In the genomic region with DNA sequence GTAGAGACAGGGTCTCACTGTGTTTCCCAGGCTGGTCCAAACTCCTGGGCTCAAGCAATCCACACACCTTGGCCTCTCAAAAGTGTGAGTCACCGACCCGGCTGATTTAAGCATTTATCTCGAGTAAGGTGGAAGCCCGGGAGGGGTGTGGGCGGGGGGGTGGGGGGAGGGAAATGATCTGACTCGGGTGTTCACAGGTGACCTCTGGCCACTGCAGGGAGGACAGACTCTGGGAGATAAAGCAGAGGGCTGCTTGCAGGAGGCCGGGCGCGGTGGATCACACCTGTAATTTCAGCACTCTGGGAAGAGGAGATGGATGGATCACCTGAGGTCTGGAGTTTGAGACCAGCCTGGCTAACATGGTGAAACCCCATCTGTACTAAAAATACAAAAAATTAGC, we compare ENCODE assay signal across 25 cellular contexts. TPM values are rescaled to one million over a fixed set of nuclear protein-coding genes. Genes with fewer than 3 reads are reported as not detected.
A peak's percentile ranks its signal among the peaks of the same experiment; 100 is the strongest.
DNase-seq lines count a peak whose midpoint lies in the region; ATAC-seq, FAIRE-seq and TF ChIP-seq lines count a peak whose summit lies in the region.
"Had no signal": no experiment of that assay in that cellular context is flagged by ENCODE, and none has a peak within 500 bp of the region (broad histone marks: within the 10 kb centered on the region; RNA-seq: fewer than 3 reads in every experiment).

No MANE protein-coding gene starts in this region.

- CTCF ChIA-PET in K562 (lab: Yijun Ruan, JAX; ENCODE audit: low intra/inter-chr PET ratio), result no interaction called here

- no peak overlapping the region for H2AFZ ChIP-seq in K562 (ENCODE audit: low read depth, low read length)

- no peak for TF ChIP-seq EP300 in K562 (IDR thresholded peaks at IDR 0.05; ENCODE audit: low read length)

- intact Hi-C loops in K562 (cut with micrococcal nuclease), result no loop called here

- H3K9me1 ChIP-seq in K562 (ENCODE audit: control insufficient read depth, insufficient read depth, low read length), result no peaks in the 10 kb centered on the region

- 0% methylated on average over 7 of the region's 9 CpGs for WGBS in K562 (ENCODE audit: insufficient coverage, low coverage, missing lambda C conversion rate)
- no CpG with 5 or more reads among the region's 9 CpGs for WGBS in mesendoderm (ENCODE audit: extremely low coverage, insufficient coverage, low lambda C conversion rate)

- H4K8ac ChIP-seq in mesendoderm (ENCODE audit: low read depth, low read length), result no peak overlapping the region

- H3K9ac ChIP-seq in K562 (ENCODE audit: insufficient read depth in 1 of 2, low read depth in 2 of 2, low read length in 2 of 2), result no peak overlapping the region
- H3K9ac ChIP-seq in mesendoderm (ENCODE audit: low read length), result no peak overlapping the region
- H3K9ac ChIP-seq: BLaER1 treated with 17β-estradiol and CSF1 and Interleukin-3, amounts not matched to agents 10 nM and 100 nM had no signal

- H3K9me3 Mint-ChIP-seq in nephron, result no peaks in the 10 kb centered on the region
- H3K9me3 Mint-ChIP-seq in stimulated activated naive B cell treated with anti-CD40 and anti-IgM and Interleukin-4, amounts not matched to agents 10 μg/mL and 1 μg/mL and 100 μg/mL, for 72 hours, result no peaks in the 10 kb centered on the region
- H3K9me3 Mint-ChIP-seq: CD8-positive, alpha-beta memory T cell had no signal

- 0 out of 2 replicates have a peak, but pooled peaks cover 2% of the 10 kb centered on the region for H3K9me3 ChIP-seq in K562 (replicated peaks; ENCODE audit: control insufficient read depth, insufficient read depth, low read depth, low read length)
- H3K9me3 ChIP-seq: MG63, SJSA1 had no signal

- no TSS peak for BruUV-seq in K562 (replicated peaks; lab: Mats Ljungman, UMichigan)

- no peak overlapping the region for H4K5ac ChIP-seq in mesendoderm (ENCODE audit: low read length)

- no peaks in the 10 kb centered on the region for H3K4me1 Mint-ChIP-seq in nephron
- peaks cover 0 to 5% of the 10 kb centered on the region in 2 donors for H3K4me1 Mint-ChIP-seq in stimulated activated naive B cell treated with anti-CD40 and anti-IgM and Interleukin-4, amounts not matched to agents 10 μg/mL and 1 μg/mL and 100 μg/mL, for 72 hours
- H3K4me1 Mint-ChIP-seq: CD8-positive, alpha-beta memory T cell had no signal

- H3K4me3 ChIP-seq in K562 (no peak overlapping the region), coronary artery (no peak overlapping the region), mesendoderm (ENCODE audit: low read length) (no peak overlapping the region)
- H3K4me3 ChIP-seq: BLaER1 treated with 17β-estradiol and CSF1 and Interleukin-3, amounts not matched to agents 10 nM and 100 nM; MG63; SJSA1 had no signal

- no peak overlapping the region for H2BK5ac ChIP-seq in mesendoderm (ENCODE audit: low read length)

- H2BK120ac ChIP-seq in mesendoderm (ENCODE audit: low read depth, low read length), result no peak overlapping the region

- POLR2A ChIA-PET in K562 (lab: Yijun Ruan, JAX), result interaction anchor here (0.8 to 1.7 kb wide), 2 partner anchors 8 to 57 kb away, joined by 3 to 4 read pairs; a partner anchor contains a TSS

- DNase-seq in NCI-H146 (lab: John Stamatoyannopoulos, UW), result peak; percentile 20
- DNase-seq in NCI-H146 treated with DMSO at 0.1 percent for 48 hours (lab: John Stamatoyannopoulos, UW; ENCODE audit: unreplicated experiment), result no peak
- DNase-seq in K562 (ENCODE audit: extremely low read depth in 1 of 4, low spot score in 3 of 4), result peak; percentile 54 to 64 (median 59)
- DNase-seq in coronary artery (ENCODE audit: low spot score), result no peak
- no peak for DNase-seq in stimulated activated naive B cell treated with anti-CD40 and anti-IgM and Interleukin-4, amounts not matched to agents 10 μg/mL and 1 μg/mL and 100 μg/mL, for 72 hours
- no peak for DNase-seq in mesendoderm
- DNase-seq: 8988T; CD8-positive, alpha-beta memory T cell; EL; GF-D8; MG63; NCI-H1048; NCI-H1417 treated with DMSO at 0.1 percent for 48 hours; NCI-H1930; NCI-H2227 treated with DMSO at 0.1 percent for 48 hours; NCI-H510A; NCI-H748 treated with DMSO at 0.1 percent for 48 hours; NK-92 treated with Interleukin-12 subunit alpha and Interleukin-12 subunit beta, amount 100 ng/mL, for 24 hours had no signal

- H3K79me1 ChIP-seq in mesendoderm (ENCODE audit: low read length), result no peaks in the 10 kb centered on the region

- H3K27ac Mint-ChIP-seq in nephron, result no peak overlapping the region
- no peak overlapping the region for H3K27ac Mint-ChIP-seq in stimulated activated naive B cell treated with anti-CD40 and anti-IgM and Interleukin-4, amounts not matched to agents 10 μg/mL and 1 μg/mL and 100 μg/mL, for 72 hours

- H2BK15ac ChIP-seq in mesendoderm (replicated peaks; ENCODE audit: low read depth), result no peak overlapping the region

- ATAC-seq in K562, result no peak
- no peak for ATAC-seq in stimulated activated naive B cell treated with anti-CD40 and anti-IgM and Interleukin-4, amounts not matched to agents 10 μg/mL and 1 μg/mL and 100 μg/mL, for 72 hours (replicated peaks)
- ATAC-seq: Right ventricle myocardium inferior had no signal

- H3K4me3 Mint-ChIP-seq in nephron, result peak overlapping the region in 2 of 3 experiments; percentile 12 to 23
- H3K4me3 Mint-ChIP-seq in stimulated activated naive B cell treated with anti-CD40 and anti-IgM and Interleukin-4, amounts not matched to agents 10 μg/mL and 1 μg/mL and 100 μg/mL, for 72 hours, result no peak overlapping the region
- H3K4me3 Mint-ChIP-seq: CD8-positive, alpha-beta memory T cell had no signal

- peaks cover 6 to 24% of the 10 kb centered on the region in 2 experiments; a peak in 4 of 5 replicates for H3K4me1 ChIP-seq in K562 (replicated peaks in 1 of 2; ENCODE audit: control insufficient read depth in 2 of 2, insufficient read depth in 2 of 2, low read length in 2 of 2)
- H3K4me1 ChIP-seq in mesendoderm (ENCODE audit: control insufficient read depth, low read depth, low read length), result no peaks in the 10 kb centered on the region
- H3K4me1 ChIP-seq: SJSA1 had no signal

- no peak for TF ChIP-seq POLR2A in K562 (conservative IDR thresholded peaks at IDR 0.05)

- H3K18ac ChIP-seq in mesendoderm (ENCODE audit: low read length), result no peak overlapping the region

- H2AK5ac ChIP-seq in mesendoderm (ENCODE audit: low read length), result no peak overlapping the region

- H3K56ac ChIP-seq in mesendoderm (ENCODE audit: low read length), result no peak overlapping the region

- H3K27me3 Mint-ChIP-seq in nephron (ENCODE audit: low read depth), result peaks cover 38% of the 10 kb centered on the region
- H3K27me3 Mint-ChIP-seq in stimulated activated naive B cell treated with anti-CD40 and anti-IgM and Interleukin-4, amounts not matched to agents 10 μg/mL and 1 μg/mL and 100 μg/mL, for 72 hours, result no peaks in the 10 kb centered on the region
- H3K27me3 Mint-ChIP-seq: CD8-positive, alpha-beta memory T cell had no signal

- no peaks in the 10 kb centered on the region for H4K20me1 ChIP-seq in K562 (replicated peaks; ENCODE audit: control insufficient read depth, insufficient read depth, low read length)

- H3K27me3 ChIP-seq in K562 (ENCODE audit: control insufficient read depth in 2 of 2, insufficient read depth in 2 of 2, low read length in 2 of 2), result no peaks in the 10 kb centered on the region; a peak in 1 of 5 replicates
- H3K27me3 ChIP-seq in mesendoderm (ENCODE audit: insufficient read depth, low read length, poor library complexity), result no peaks in the 10 kb centered on the region
- H3K27me3 ChIP-seq: BLaER1 treated with 17β-estradiol and CSF1 and Interleukin-3, amounts not matched to agents 10 nM and 100 nM; MG63 had no signal

- H3K36me3 ChIP-seq in K562 (ENCODE audit: control insufficient read depth, insufficient read depth, low read length) (no peaks in the 10 kb centered on the region), mesendoderm (ENCODE audit: control insufficient read depth, insufficient read depth, low read length) (no peaks in the 10 kb centered on the region)
- H3K36me3 ChIP-seq: MG63, SJSA1 had no signal

- no peak overlapping the region for H3K23ac ChIP-seq in mesendoderm (ENCODE audit: low read length)

- TF ChIP-seq CTCF in K562 (IDR thresholded peaks at IDR 0.05 in 2 of 3, conservative IDR thresholded peaks at IDR 0.05 in 1 of 3; ENCODE audit: insufficient read depth in 2 of 3, low read depth in 1 of 3, low read length in 3 of 3), result no peak
- TF ChIP-seq CTCF in nephron (IDR thresholded peaks at IDR 0.05; ENCODE audit: unreplicated experiment in 3 of 3), result no peak
- no peak for TF ChIP-seq CTCF in coronary artery (IDR thresholded peaks at IDR 0.05)

- FAIRE-seq in K562 (lab: Jason Lieb, UNC), result peak; percentile 19
- FAIRE-seq: RCC 7860 had no signal

- in situ Hi-C loops in K562 (cut with MboI), result no loop called here

- H3K4ac ChIP-seq in mesendoderm (ENCODE audit: low read depth, low read length), result no peak overlapping the region

- H3K79me2 ChIP-seq in K562 (ENCODE audit: control insufficient read depth, insufficient read depth, low read length) (no peaks in the 10 kb centered on the region), mesendoderm (ENCODE audit: control insufficient read depth, insufficient read depth, low read length) (no peaks in the 10 kb centered on the region)

- H3K4me2 ChIP-seq in K562 (ENCODE audit: insufficient read depth, low read length) (no peak overlapping the region), mesendoderm (ENCODE audit: low read length) (no peak overlapping the region)
- H3K4me2 ChIP-seq: BLaER1 treated with 17β-estradiol and CSF1 and Interleukin-3, amounts not matched to agents 10 nM and 100 nM had no signal

- no peak overlapping the region for H3K27ac ChIP-seq in K562 (ENCODE audit: extremely low read depth, low read depth, low read length)
- no peak overlapping the region for H3K27ac ChIP-seq in coronary artery
- H3K27ac ChIP-seq in mesendoderm (ENCODE audit: low read depth, low read length), result no peak overlapping the region
- H3K27ac ChIP-seq: BLaER1 treated with 17β-estradiol and CSF1 and Interleukin-3, amounts not matched to agents 10 nM and 100 nM; SJSA1 had no signal

- H3K36me3 Mint-ChIP-seq in nephron (ENCODE audit: low read depth), result no peaks in the 10 kb centered on the region
- H3K36me3 Mint-ChIP-seq in stimulated activated naive B cell treated with anti-CD40 and anti-IgM and Interleukin-4, amounts not matched to agents 10 μg/mL and 1 μg/mL and 100 μg/mL, for 72 hours, result peaks cover 38 to 49% of the 10 kb centered on the region in 2 donors

- TF ChIP-seq RAD21 in K562 (CRISPR knock-in tag; conservative IDR thresholded peaks at IDR 0.05 in 1 of 2, IDR thresholded peaks at IDR 0.05 in 1 of 2), result no peak

RNA-seq across cellular contexts. Expression of a gene that starts 7.9 kb away (rescaled TPM):
- 0.69 TPM in 2 replicates for total RNA-seq in K562 (2011; cell fraction: chromatin; rRNA removed; ENCODE audit: low replicate concordance)
- total RNA-seq in K562 (2011; cell fraction: nucleolus; rRNA removed), result 0.39 and 0.67 TPM in 2 replicates
- total RNA-seq in K562 (2011; cell fraction: nucleoplasm; rRNA removed), result 0.37 TPM in 1 of 2 replicates, not detected in the other
- 0.09 and 0.16 TPM in 2 replicates for total RNA-seq in K562 (2014; rRNA removed)
- total RNA-seq in K562 (2014; rRNA removed; fragmentation: Illumina TruSeq; extraction: Trizol), result 0.18 TPM in 1 of 2 replicates, not detected in the other
- total RNA-seq in K562 (2015; rRNA removed; fragmentation: Illumina TruSeq; extraction: Trizol), result 0.15 and 0.43 TPM in 2 replicates
- total RNA-seq in K562 (2021), result 0.49 and 0.78 TPM in 2 replicates
- polyA plus RNA-seq in K562 (2011; rRNA removed), result 0.29 and 1.1 TPM in 2 replicates
- polyA plus RNA-seq in K562 (2011; cell fraction: cytosol; rRNA removed), result 0.54 and 0.91 TPM in 2 replicates
- polyA plus RNA-seq in K562 (2011; cell fraction: nucleus; rRNA removed), result 2.0 and 3.1 TPM in 2 replicates
- polyA plus RNA-seq in K562 (2012), result 0.68 and 1.4 TPM in 2 replicates
- polyA plus RNA-seq in K562 (2014; fragmentation: Illumina TruSeq; extraction: Trizol), result 0.33 and 0.34 TPM in 2 replicates
- under 1 TPM in 1 of 2 experiments, not detected in 1; 0.03 TPM for polyA plus RNA-seq in K562 (2014; fragmentation: Nextera tagmentation; extraction: Ambion mirVana)
- 0.19 and 1.2 TPM in 2 replicates for polyA plus RNA-seq in K562 (2014; rRNA removed)
- polyA minus RNA-seq in K562 (2011; rRNA and poly(A)+ RNA removed), result 0.09 TPM in 1 of 2 replicates, not detected in the other
- not detected in 2 replicates for polyA minus RNA-seq in K562 (2011; cell fraction: cytosol; rRNA and poly(A)+ RNA removed)
- 0.27 and 0.78 TPM in 2 replicates for polyA minus RNA-seq in K562 (2011; cell fraction: nucleus; rRNA and poly(A)+ RNA removed)
- 1.5 TPM for polyA plus RNA-seq in mesendoderm (2013, experiment 1 of 2)
- 1.5 TPM for polyA plus RNA-seq in mesendoderm (2013, experiment 2 of 2)
- total RNA-seq: LHCN-M2, SJSA1 had no signal

RNA-seq across cellular contexts. Expression of a gene that starts 9.6 kb away (rescaled TPM):
- 0.21 TPM in 1 of 2 replicates, not detected in the other for total RNA-seq in K562 (2011; cell fraction: chromatin; rRNA removed; ENCODE audit: low replicate concordance)
- total RNA-seq in K562 (2011; cell fraction: nucleolus; rRNA removed), result not detected in 2 replicates
- not detected in 2 replicates for total RNA-seq in K562 (2011; cell fraction: nucleoplasm; rRNA removed)
- total RNA-seq in K562 (2014; rRNA removed) (0.57 TPM in 1 of 2 replicates, not detected in the other), K562 (2014; rRNA removed; fragmentation: Illumina TruSeq; extraction: Trizol) (not detected in 2 replicates), K562 (2015; rRNA removed; fragmentation: Illumina TruSeq; extraction: Trizol) (not detected in 2 replicates), K562 (2021) (0.49 and 0.65 TPM in 2 replicates)
- polyA plus RNA-seq in K562 (2011; rRNA removed) (0.11 TPM in 1 of 2 replicates, not detected in the other), K562 (2014; fragmentation: Illumina TruSeq; extraction: Trizol) (not detected in 2 replicates), K562 (2014; fragmentation: Nextera tagmentation; extraction: Ambion mirVana) (not detected), K562 (2014; rRNA removed) (0.18 TPM in 1 of 2 replicates, not detected in the other)
- polyA plus RNA-seq in K562 (2011; cell fraction: cytosol; rRNA removed), result 0.18 TPM in 1 of 2 replicates, not detected in the other
- 0.17 TPM in 1 of 2 replicates, not detected in the other for polyA plus RNA-seq in K562 (2011; cell fraction: nucleus; rRNA removed)
- polyA plus RNA-seq in K562 (2012), result 0.13 and 0.15 TPM in 2 replicates
- not detected in 2 replicates for polyA minus RNA-seq in K562 (2011; rRNA and poly(A)+ RNA removed)
- not detected in 2 replicates for polyA minus RNA-seq in K562 (2011; cell fraction: cytosol; rRNA and poly(A)+ RNA removed)
- not detected in 2 replicates for polyA minus RNA-seq in K562 (2011; cell fraction: nucleus; rRNA and poly(A)+ RNA removed)
- 14.0 TPM for polyA plus RNA-seq in mesendoderm (2013, experiment 1 of 2)
- polyA plus RNA-seq in mesendoderm (2013, experiment 2 of 2), result 13.5 TPM
- total RNA-seq: H4, LHCN-M2, Right ventricle myocardium inferior, SJSA1 had no signal

RNA-seq across cellular contexts. Expression of a gene that starts 14.1 kb away (rescaled TPM):
- total RNA-seq in K562 (2011; cell fraction: chromatin; rRNA removed; ENCODE audit: low replicate concordance), result 29.1 and 59.8 TPM in 2 replicates
- total RNA-seq in K562 (2011; cell fraction: nucleolus; rRNA removed), result 30.5 and 33.7 TPM in 2 replicates
- 23.0 and 27.6 TPM in 2 replicates for total RNA-seq in K562 (2011; cell fraction: nucleoplasm; rRNA removed)
- total RNA-seq in K562 (2014; rRNA removed) (40.4 and 57.2 TPM in 2 replicates), K562 (2014; rRNA removed; fragmentation: Illumina TruSeq; extraction: Trizol) (26.2 and 26.6 TPM in 2 replicates), K562 (2015; rRNA removed; fragmentation: Illumina TruSeq; extraction: Trizol) (25.8 and 26.0 TPM in 2 replicates), K562 (2021) (72.0 and 75.1 TPM in 2 replicates)
- polyA plus RNA-seq in K562 (2011; rRNA removed) (18.7 and 20.9 TPM in 2 replicates), K562 (2014; fragmentation: Illumina TruSeq; extraction: Trizol) (64.3 and 70.5 TPM in 2 replicates), K562 (2014; fragmentation: Nextera tagmentation; extraction: Ambion mirVana) (1 to 10 TPM; 6.1 to 6.5 TPM), K562 (2014; rRNA removed) (44.3 and 47.5 TPM in 2 replicates)
- polyA plus RNA-seq in K562 (2011; cell fraction: cytosol; rRNA removed), result 26.3 and 40.4 TPM in 2 replicates
- 29.0 and 43.3 TPM in 2 replicates for polyA plus RNA-seq in K562 (2011; cell fraction: nucleus; rRNA removed)
- 50.5 and 59.9 TPM in 2 replicates for polyA plus RNA-seq in K562 (2012)
- polyA minus RNA-seq in K562 (2011; rRNA and poly(A)+ RNA removed), result 11.8 and 15.9 TPM in 2 replicates
- 43.9 and 56.2 TPM in 2 replicates for polyA minus RNA-seq in K562 (2011; cell fraction: cytosol; rRNA and poly(A)+ RNA removed)
- polyA minus RNA-seq in K562 (2011; cell fraction: nucleus; rRNA and poly(A)+ RNA removed), result 8.1 and 11.1 TPM in 2 replicates
- 41.8 TPM for polyA plus RNA-seq in mesendoderm (2013, experiment 1 of 2)
- polyA plus RNA-seq in mesendoderm (2013, experiment 2 of 2), result 45.1 TPM

RNA-seq across cellular contexts. Expression of a gene that starts 28.5 kb away (rescaled TPM):
- 0.95 and 1.9 TPM in 2 replicates for total RNA-seq in K562 (2011; cell fraction: chromatin; rRNA removed; ENCODE audit: low replicate concordance)
- total RNA-seq in K562 (2011; cell fraction: nucleolus; rRNA removed), result 1.3 and 1.7 TPM in 2 replicates
- total RNA-seq in K562 (2011; cell fraction: nucleoplasm; rRNA removed), result 1.5 and 2.5 TPM in 2 replicates
- total RNA-seq in K562 (2014; rRNA removed) (1.0 and 1.5 TPM in 2 replicates), K562 (2014; rRNA removed; fragmentation: Illumina TruSeq; extraction: Trizol) (0.26 and 0.44 TPM in 2 replicates), K562 (2015; rRNA removed; fragmentation: Illumina TruSeq; extraction: Trizol) (0.62 and 0.68 TPM in 2 replicates), K562 (2021) (6.2 and 7.0 TPM in 2 replicates)
- polyA plus RNA-seq in K562 (2011; rRNA removed) (0.75 and 0.81 TPM in 2 replicates), K562 (2014; fragmentation: Illumina TruSeq; extraction: Trizol) (2.9 and 3.9 TPM in 2 replicates), K562 (2014; fragmentation: Nextera tagmentation; extraction: Ambion mirVana) (under 1 TPM; 0.14 to 0.15 TPM), K562 (2014; rRNA removed) (1.7 TPM in 2 replicates)
- 2.2 and 3.2 TPM in 2 replicates for polyA plus RNA-seq in K562 (2011; cell fraction: cytosol; rRNA removed)
- polyA plus RNA-seq in K562 (2011; cell fraction: nucleus; rRNA removed), result 0.86 and 1.5 TPM in 2 replicates
- 5.6 and 11.4 TPM in 2 replicates for polyA plus RNA-seq in K562 (2012)
- 0.51 and 1.4 TPM in 2 replicates for polyA minus RNA-seq in K562 (2011; rRNA and poly(A)+ RNA removed)
- 8.2 and 9.8 TPM in 2 replicates for polyA minus RNA-seq in K562 (2011; cell fraction: cytosol; rRNA and poly(A)+ RNA removed)
- polyA minus RNA-seq in K562 (2011; cell fraction: nucleus; rRNA and poly(A)+ RNA removed), result 0.81 and 2.2 TPM in 2 replicates
- 3.9 TPM for polyA plus RNA-seq in mesendoderm (2013, experiment 1 of 2)
- polyA plus RNA-seq in mesendoderm (2013, experiment 2 of 2), result 3.7 TPM
- total RNA-seq: LHCN-M2, SJSA1 had no signal

RNA-seq across cellular contexts. Expression of a gene that starts 40.1 kb away (rescaled TPM):
- 1.6 and 2.4 TPM in 2 replicates for total RNA-seq in K562 (2011; cell fraction: chromatin; rRNA removed; ENCODE audit: low replicate concordance)
- 1.4 and 1.8 TPM in 2 replicates for total RNA-seq in K562 (2011; cell fraction: nucleolus; rRNA removed)
- 1.9 and 2.8 TPM in 2 replicates for total RNA-seq in K562 (2011; cell fraction: nucleoplasm; rRNA removed)
- 0.94 and 1.00 TPM in 2 replicates for total RNA-seq in K562 (2014; rRNA removed)
- 1.1 and 1.6 TPM in 2 replicates for total RNA-seq in K562 (2014; rRNA removed; fragmentation: Illumina TruSeq; extraction: Trizol)
- total RNA-seq in K562 (2015; rRNA removed; fragmentation: Illumina TruSeq; extraction: Trizol), result 1.2 and 1.6 TPM in 2 replicates
- 4.2 and 4.6 TPM in 2 replicates for total RNA-seq in K562 (2021)
- 3.3 and 6.5 TPM in 2 replicates for polyA plus RNA-seq in K562 (2011; rRNA removed)
- polyA plus RNA-seq in K562 (2011; cell fraction: cytosol; rRNA removed), result 6.1 and 6.3 TPM in 2 replicates
- 3.6 and 4.5 TPM in 2 replicates for polyA plus RNA-seq in K562 (2011; cell fraction: nucleus; rRNA removed)
- polyA plus RNA-seq in K562 (2012), result 3.6 TPM in 2 replicates
- polyA plus RNA-seq in K562 (2014; fragmentation: Illumina TruSeq; extraction: Trizol), result 2.0 and 4.7 TPM in 2 replicates
- under 1 TPM; 0.08 to 0.24 TPM for polyA plus RNA-seq in K562 (2014; fragmentation: Nextera tagmentation; extraction: Ambion mirVana)
- polyA plus RNA-seq in K562 (2014; rRNA removed), result 4.0 and 6.7 TPM in 2 replicates
- 0.54 and 0.77 TPM in 2 replicates for polyA minus RNA-seq in K562 (2011; rRNA and poly(A)+ RNA removed)
- polyA minus RNA-seq in K562 (2011; cell fraction: cytosol; rRNA and poly(A)+ RNA removed), result 0.76 and 2.5 TPM in 2 replicates
- 0.27 and 0.67 TPM in 2 replicates for polyA minus RNA-seq in K562 (2011; cell fraction: nucleus; rRNA and poly(A)+ RNA removed)
- polyA plus RNA-seq in mesendoderm (2013, experiment 1 of 2), result 0.10 TPM
- 0.06 TPM for polyA plus RNA-seq in mesendoderm (2013, experiment 2 of 2)
- total RNA-seq: H4, LHCN-M2, SJSA1 had no signal
- polyA plus RNA-seq: CD8-positive, alpha-beta memory T cell had no signal

Comparison
In these comparisons a context has a peak if more than half of its experiments do, and no peak if none do; other contexts are left out.
1. DNase-seq: peak in NCI-H146 (single experiment) and K562 (4 of 4); none in NCI-H146 treated with DMSO at 0.1 percent for 48 hours (single experiment), coronary artery (single experiment), stimulated activated naive B cell treated with anti-CD40 and anti-IgM and Interleukin-4, amounts not matched to agents 10 μg/mL and 1 μg/mL and 100 μg/mL, for 72 hours (single experiment) and mesendoderm (single experiment).
2. H3K4me3 Mint-ChIP-seq: peak in nephron (2 of 3); none in stimulated activated naive B cell treated with anti-CD40 and anti-IgM and Interleukin-4, amounts not matched to agents 10 μg/mL and 1 μg/mL and 100 μg/mL, for 72 hours (0 of 2).